ENCODE assay signal across 26 cellular contexts in the genomic region with DNA sequence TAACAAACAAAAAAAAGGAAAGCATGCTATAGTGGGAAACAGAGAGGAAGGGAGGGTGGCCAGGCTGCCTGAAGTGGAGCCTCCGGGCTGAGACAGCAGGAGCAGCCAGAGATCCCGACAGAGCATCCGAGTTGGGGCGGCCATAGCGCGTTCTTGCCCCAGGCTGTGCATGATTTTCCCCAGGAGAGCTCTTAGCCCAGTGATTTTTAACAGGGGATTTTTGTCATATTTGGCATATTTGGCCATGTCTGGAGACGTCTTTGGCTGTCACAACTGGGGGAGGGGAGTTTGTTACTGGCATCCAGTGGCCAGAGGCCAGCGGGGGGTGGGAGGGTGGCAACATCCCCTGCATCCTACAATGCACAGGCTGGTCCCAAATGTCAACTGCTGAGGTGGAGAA. TPM values are rescaled to one million over a fixed set of nuclear protein-coding genes. Genes with fewer than 3 reads are reported as not detected.
"Had no signal": no experiment of that assay in that cellular context is flagged by ENCODE, and none has a peak within 500 bp of the region (broad histone marks: within the 10 kb centered on the region; RNA-seq: fewer than 3 reads in every experiment).

No MANE protein-coding gene starts in this region.

- H2AFZ ChIP-seq: hepatocyte had no signal

- H3K27me3 ChIP-seq: body of pancreas, cardiac muscle cell, hepatocyte, testis, upper lobe of left lung had no signal

- ATAC-seq: activated CD4-positive, alpha-beta T cell treated with anti-CD3 and anti-CD28 coated beads for 36 hours; activated T-cell treated with anti-CD3 and anti-CD28 coated beads, Interleukin-2, amount 50 U/mL, for 4 hours; body of pancreas; mucosa of descending colon; sciatic nerve; stimulated activated naive B cell treated with anti-CD40 and anti-IgM and Interleukin-4, amounts not matched to agents 10 μg/mL and 1 μg/mL and 100 μg/mL, for 72 hours had no signal

- H3K27ac ChIP-seq: body of pancreas, cardiac muscle cell, hepatocyte, left ventricle myocardium inferior, testis, upper lobe of left lung had no signal

- H3K4me3 ChIP-seq: body of pancreas, cardiac muscle cell, hepatocyte, left ventricle myocardium inferior, mucosa of descending colon, testis, upper lobe of left lung had no signal

- DNase-seq: activated B cell treated with CpG ODN at 0.5 μM for 24 hours; activated CD4-positive, alpha-beta T cell treated with anti-CD3 and anti-CD28 coated beads for 36 hours; activated CD4-positive, alpha-beta T cell treated with anti-CD3 and anti-CD28 coated beads, Interleukin-2, amount 50 U/mL, for 4 hours; activated CD8-positive, alpha-beta memory T cell treated with anti-CD3 and anti-CD28 coated beads, Interleukin-2, amount 50 U/mL, for 48 hours; activated naive CD4-positive, alpha-beta T cell treated with Interleukin-2 at 50 U/mL for 16 hours; activated T-cell treated with anti-CD3 and anti-CD28 coated beads, Interleukin-2, amount 50 U/mL, for 4 hours; amygdala; body of pancreas; effector CD4-positive, alpha-beta T cell; foreskin melanocyte; glutamatergic neuron; left ventricle myocardium inferior; mucosa of descending colon; nephron progenitor cell; stimulated activated CD4-positive, alpha-beta T cell treated with anti-CD3 and anti-CD28 coated beads, Interleukin-2, amount 100 ng/mL, for 48 hours; stimulated activated CD8-positive, alpha-beta memory T cell treated with anti-CD3 and anti-CD28 coated beads, Interleukin-4, amount 100 ng/mL, for 48 hours; stimulated activated naive B cell treated with anti-CD40 and anti-IgM and Interleukin-4, amounts not matched to agents 10 μg/mL and 1 μg/mL and 100 μg/mL, for 72 hours; T1000; testis had no signal

- H3K4me2 ChIP-seq: hepatocyte had no signal

- H3K9me3 ChIP-seq: body of pancreas, testis had no signal

- H3K36me3 ChIP-seq: cardiac muscle cell had no signal

- H3K79me2 ChIP-seq: hepatocyte had no signal

RNA-seq across cellular contexts. Expression of gene BDKRB1, which starts 23.6 kb away (rescaled TPM):
- total RNA-seq: activated B cell treated with CpG ODN at 0.5 μM for 24 hours; activated CD4-positive, alpha-beta T cell treated with anti-CD3 and anti-CD28 coated beads for 36 hours; activated CD8-positive, alpha-beta memory T cell treated with anti-CD3 and anti-CD28 coated beads for 36 hours; activated T-cell treated with anti-CD3 and anti-CD28 coated beads, Interleukin-2, amount 50 U/mL, for 4 hours; body of pancreas; cerebellum; left ventricle myocardium inferior; lung microvascular endothelial cell had no signal
- polyA plus RNA-seq: cardiac muscle cell had no signal
